ENCODE assay signal across 8 cellular contexts in the genomic region with DNA sequence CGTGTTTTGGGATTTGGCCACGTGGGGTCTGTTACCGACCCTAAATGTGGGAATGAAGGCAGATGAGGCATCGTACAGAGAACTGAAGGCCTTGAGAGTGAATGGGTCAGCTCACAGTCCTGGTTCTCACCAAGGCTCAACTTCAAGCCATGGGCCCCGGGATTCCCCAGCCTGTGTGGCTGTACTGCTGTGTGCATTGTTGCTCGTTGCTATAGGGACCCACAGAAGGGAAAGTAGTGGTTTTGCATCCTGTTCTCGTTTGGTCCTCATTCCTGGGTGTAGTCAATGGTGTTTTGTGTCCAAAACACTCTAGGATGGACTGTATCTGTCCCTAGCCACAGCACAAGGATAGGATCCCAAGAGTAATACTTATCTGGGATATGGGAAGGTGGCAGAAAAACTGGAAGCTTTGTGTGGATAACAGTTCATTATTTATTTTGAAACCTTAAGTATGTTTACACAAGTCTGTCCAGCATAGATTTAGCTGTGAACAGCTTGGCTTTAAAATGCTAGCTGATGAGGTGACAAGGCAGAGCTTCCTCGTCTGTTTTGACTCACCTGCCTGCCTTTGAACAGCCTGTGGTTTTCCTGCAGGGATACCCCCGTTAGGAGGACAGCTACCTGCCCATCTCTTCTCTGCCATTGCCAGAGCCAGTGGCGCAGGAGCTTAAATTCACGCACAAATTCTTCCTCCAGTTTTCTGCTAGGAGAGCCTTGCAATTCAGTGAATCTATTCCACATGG.
A peak's percentile ranks its signal among the peaks of the same experiment; 100 is the strongest.
DNase-seq lines count a peak whose midpoint lies in the region; ATAC-seq and TF ChIP-seq lines count a peak whose summit lies in the region.

No MANE protein-coding gene starts in this region.

- 76 to 84% methylated on average over 11 of the region's 11 CpGs for WGBS in thyroid gland, 2 donors

- no peaks in the 10 kb centered on the region for H4K20me1 ChIP-seq in osteoblast (ENCODE audit: insufficient read depth, low read length)

- H2AFZ ChIP-seq in osteoblast (ENCODE audit: low read length): no peak overlapping the region

- no peaks in the 10 kb centered on the region for H3K79me2 ChIP-seq in osteoblast (ENCODE audit: insufficient read depth, low read length)

- peak overlapping the region; percentile 56 for H3K4me2 ChIP-seq in osteoblast (ENCODE audit: insufficient read depth, low read length)

- H3K27ac ChIP-seq in right atrium auricular region (peak overlapping the region; percentile 61 to 73), osteoblast (ENCODE audit: low read depth, low read length) (peak overlapping the region; percentile 88), thyroid gland (peak overlapping the region in 1 of 3 donors; percentile 37)

- no peak for ATAC-seq in Right ventricle myocardium inferior
- peak; percentile 95 for ATAC-seq in HG03064 (IDR thresholded peaks at IDR 0.05; ENCODE audit: low read depth, unreplicated experiment)

- intact Hi-C loops in Right ventricle myocardium inferior (cut with DNase I) (no loop called here), thyroid gland (cut with DNase I) (no loop called here)

- DNase-seq in right atrium auricular region (ENCODE audit: low spot score): no peak
- no peak for DNase-seq in Right ventricle myocardium inferior (ENCODE audit: missing footprints)
- peak; percentile 3 for DNase-seq in activated gamma-delta T cell treated with anti-CD3 and anti-CD28 coated beads, Interleukin-2, amount 50 U/mL, for 16 hours (ENCODE audit: low read depth)
- DNase-seq in osteoblast (ENCODE audit: insufficient read length, low spot score, missing footprints): no peak
- DNase-seq in NCI-H526 treated with DMSO at 0.1 percent for 48 hours (lab: John Stamatoyannopoulos, UW): no peak
- DNase-seq in NCI-H1092 (lab: John Stamatoyannopoulos, UW): no peak
- no peak for DNase-seq in thyroid gland

- TF ChIP-seq CTCF in right atrium auricular region (IDR thresholded peaks at IDR 0.05): no peak
- no peak for TF ChIP-seq CTCF in osteoblast (IDR thresholded peaks at IDR 0.05; ENCODE audit: extremely low read depth, low read depth, low read length)
- no peak for TF ChIP-seq CTCF in thyroid gland (IDR thresholded peaks at IDR 0.05)

- H3K36me3 ChIP-seq in right atrium auricular region (peaks cover 41% of the 10 kb centered on the region), osteoblast (ENCODE audit: insufficient read depth, low read length) (peaks cover 40% of the 10 kb centered on the region), thyroid gland (peaks cover 11 to 18% of the 10 kb centered on the region in 2 donors)

- H3K27me3 ChIP-seq in right atrium auricular region (no peaks in the 10 kb centered on the region), osteoblast (ENCODE audit: insufficient read depth, low read length) (no peaks in the 10 kb centered on the region), thyroid gland (no peaks in the 10 kb centered on the region)

- H3K4me1 ChIP-seq in right atrium auricular region (peaks cover 0 to 58% of the 10 kb centered on the region in 2 donors), osteoblast (ENCODE audit: insufficient read depth, low read length) (peaks cover 27% of the 10 kb centered on the region), thyroid gland (peaks cover 3 to 10% of the 10 kb centered on the region in 2 donors)

- H3K9me3 ChIP-seq in right atrium auricular region: no peaks in the 10 kb centered on the region
- no peaks in the 10 kb centered on the region for H3K9me3 ChIP-seq in osteoblast (ENCODE audit: low read depth, low read length)
- H3K9me3 ChIP-seq in thyroid gland: no peaks in the 10 kb centered on the region

- H3K4me3 ChIP-seq in right atrium auricular region: no peak overlapping the region
- H3K4me3 ChIP-seq in osteoblast (ENCODE audit: insufficient read depth, low read length): no peak overlapping the region
- H3K4me3 ChIP-seq in thyroid gland (replicated peaks in 1 of 3): no peak overlapping the region

- TF ChIP-seq POLR2A in thyroid gland (IDR thresholded peaks at IDR 0.05): no peak
